Comparison of ENCODE assay signal across 20 cellular contexts in the genomic region with DNA sequence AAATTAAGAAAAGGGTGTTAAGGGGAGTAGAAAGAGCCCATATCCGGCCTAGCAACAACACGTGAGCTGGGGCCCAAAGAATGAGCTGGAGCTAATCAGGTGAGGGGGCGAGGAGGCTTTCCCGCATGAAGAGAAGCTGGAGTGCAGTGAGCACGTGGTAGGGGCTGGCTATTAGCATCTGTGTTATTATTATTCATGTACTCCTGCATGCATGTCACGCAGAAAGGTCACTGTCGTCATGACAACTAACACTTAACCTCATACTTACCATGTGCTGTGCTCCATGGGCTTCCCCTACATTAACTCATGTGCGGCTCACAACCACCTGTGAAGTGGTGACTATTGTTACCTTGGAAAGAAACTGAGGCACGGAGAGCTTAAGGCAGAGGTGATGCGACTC.
"Had no signal": no experiment of that assay in that cellular context is flagged by ENCODE, and none has a peak within 500 bp of the region (broad histone marks: within the 10 kb centered on the region; RNA-seq: fewer than 3 reads in every experiment).

No MANE protein-coding gene starts in this region.

- H3K27ac ChIP-seq: esophagus muscularis mucosa, tibial nerve, uterus had no signal

- H3K4me3 Mint-ChIP-seq: activated CD4-positive, alpha-beta T cell treated with anti-CD3 and anti-CD28 coated beads for 36 hours; activated CD8-positive, alpha-beta memory T cell treated with anti-CD3 and anti-CD28 coated beads, Interleukin-2, amount 10 ng/mL, durations not matched to agents 7 days and 5 days; activated naive CD8-positive, alpha-beta T cell; dendritic cell treated with granulocyte-macrophage colony-stimulating factor and Interleukin-4, amounts not matched to agents 40 ng/mL and 50 ng/mL, for 4 days; naive thymus-derived CD8-positive, alpha-beta T cell; WTC11 had no signal

- H3K27ac Mint-ChIP-seq: activated CD4-positive, alpha-beta T cell treated with anti-CD3 and anti-CD28 coated beads for 36 hours; activated CD8-positive, alpha-beta memory T cell treated with anti-CD3 and anti-CD28 coated beads, Interleukin-2, amount 10 ng/mL, durations not matched to agents 7 days and 5 days; activated naive CD8-positive, alpha-beta T cell; dendritic cell treated with granulocyte-macrophage colony-stimulating factor and Interleukin-4, amounts not matched to agents 40 ng/mL and 50 ng/mL, for 4 days; naive thymus-derived CD8-positive, alpha-beta T cell; WTC11 had no signal

- H3K36me3 ChIP-seq: esophagus muscularis mucosa, tibial nerve, uterus had no signal

- H3K9me3 ChIP-seq: tibial nerve, uterus had no signal

- FAIRE-seq: endothelial cell of umbilical vein had no signal

- DNase-seq: activated CD4-positive, alpha-beta T cell treated with anti-CD3 and anti-CD28 coated beads for 36 hours; activated CD4-positive, alpha-beta T cell treated with anti-CD3 and anti-CD28 coated beads, Interleukin-2, amount 50 U/mL, for 48 hours; activated CD8-positive, alpha-beta memory T cell treated with anti-CD3 and anti-CD28 coated beads, Interleukin-2, amount 10 ng/mL, durations not matched to agents 7 days and 5 days; amniotic stem cell; effector CD8-positive, alpha-beta T cell; naive thymus-derived CD8-positive, alpha-beta T cell; nucleus accumbens; posterior cingulate gyrus; stimulated activated CD4-positive, alpha-beta T cell treated with anti-CD3 and anti-CD28 coated beads, Interleukin-12 subunit alpha, Interleukin-12 subunit beta, amount 100 ng/mL, for 4 hours; stimulated activated CD4-positive, alpha-beta T cell treated with anti-CD3 and anti-CD28 coated beads, Interleukin-1b, Interleukin-23, amount 100 ng/mL, for 48 hours; stimulated activated CD8-positive, alpha-beta memory T cell treated with anti-CD3 and anti-CD28 coated beads, Interleukin-4, amount 100 ng/mL, for 48 hours; stimulated activated naive CD8-positive, alpha-beta T cell treated with anti-CD3 and anti-CD28 coated beads, Interleukin-15, Interleukin-2, amounts not matched to agents 100 U/mL and 50 U/mL, for 24 hours; substantia nigra; uterus had no signal

- H3K27me3 Mint-ChIP-seq: activated CD4-positive, alpha-beta T cell treated with anti-CD3 and anti-CD28 coated beads for 36 hours; activated naive CD8-positive, alpha-beta T cell; dendritic cell treated with granulocyte-macrophage colony-stimulating factor and Interleukin-4, amounts not matched to agents 40 ng/mL and 50 ng/mL, for 4 days had no signal

- H3K36me3 Mint-ChIP-seq: activated CD8-positive, alpha-beta memory T cell treated with anti-CD3 and anti-CD28 coated beads, Interleukin-2, amount 10 ng/mL, durations not matched to agents 7 days and 5 days; activated naive CD8-positive, alpha-beta T cell had no signal

- H3K4me3 ChIP-seq: esophagus muscularis mucosa, tibial nerve, uterus had no signal

- ATAC-seq: activated CD4-positive, alpha-beta T cell treated with anti-CD3 and anti-CD28 coated beads for 36 hours; activated CD8-positive, alpha-beta memory T cell treated with anti-CD3 and anti-CD28 coated beads, Interleukin-2, amount 10 ng/mL, durations not matched to agents 7 days and 5 days; naive thymus-derived CD8-positive, alpha-beta T cell; stimulated activated naive CD8-positive, alpha-beta T cell treated with anti-CD3 and anti-CD28 coated beads, Interleukin-15, Interleukin-2, amounts not matched to agents 100 U/mL and 50 U/mL, for 24 hours had no signal

- H3K4me1 ChIP-seq: esophagus muscularis mucosa, tibial nerve, uterus had no signal

- H3K4me1 Mint-ChIP-seq: activated CD4-positive, alpha-beta T cell treated with anti-CD3 and anti-CD28 coated beads for 36 hours; activated CD8-positive, alpha-beta memory T cell treated with anti-CD3 and anti-CD28 coated beads, Interleukin-2, amount 10 ng/mL, durations not matched to agents 7 days and 5 days had no signal

- H3K27me3 ChIP-seq: esophagus muscularis mucosa, tibial nerve, uterus had no signal
